Comparison of ENCODE assay signal across 10 cellular contexts in genomic region chr20:45368221-45368980, GRCh38. TPM values are rescaled to one million over a fixed set of nuclear protein-coding genes. Genes with fewer than 3 reads are reported as not detected.
DNase-seq lines count a peak whose midpoint lies in the region; ATAC-seq and FAIRE-seq lines count a peak whose summit lies in the region.
"Had no signal": no experiment of that assay in that cellular context is flagged by ENCODE, and none has a peak within 500 bp of the region (broad histone marks: within the 10 kb centered on the region; RNA-seq: fewer than 3 reads in every experiment).

No MANE protein-coding gene starts in this region.

- no peak overlapping the region for H3K4me3 ChIP-seq in mesendoderm (ENCODE audit: low read length)
- H3K4me3 ChIP-seq: SK-N-MC had no signal

- H2BK15ac ChIP-seq in mesendoderm (replicated peaks; ENCODE audit: low read depth) = no peak overlapping the region

- FAIRE-seq in frontal cortex (lab: Jason Lieb, UNC) = no peak

- peaks cover 17% of the 10 kb centered on the region for H3K79me1 ChIP-seq in mesendoderm (ENCODE audit: low read length)

- no peak overlapping the region for H3K18ac ChIP-seq in mesendoderm (ENCODE audit: low read length)

- H3K27me3 ChIP-seq in mesendoderm (ENCODE audit: insufficient read depth, low read length, poor library complexity) = no peaks in the 10 kb centered on the region

- H2BK5ac ChIP-seq in mesendoderm (ENCODE audit: low read length) = no peak overlapping the region

- H3K4me3 Mint-ChIP-seq in activated T-cell treated with anti-CD3 and anti-CD28 coated beads, Interleukin-2, amount 50 U/mL, for 4 hours = peak overlapping the region; percentile 40

- H4K8ac ChIP-seq in mesendoderm (ENCODE audit: low read depth, low read length) = no peak overlapping the region

- peaks cover 64% of the 10 kb centered on the region for H3K4me1 Mint-ChIP-seq in activated T-cell treated with anti-CD3 and anti-CD28 coated beads, Interleukin-2, amount 50 U/mL, for 4 hours (ENCODE audit: low read depth)

- no CpG with 5 or more reads among the region's 6 CpGs for WGBS in mesendoderm (ENCODE audit: extremely low coverage, insufficient coverage, low lambda C conversion rate)

- H3K36me3 Mint-ChIP-seq in activated T-cell treated with anti-CD3 and anti-CD28 coated beads, Interleukin-2, amount 50 U/mL, for 4 hours (ENCODE audit: insufficient read depth) = peaks cover 28% of the 10 kb centered on the region

- H3K4ac ChIP-seq in mesendoderm (ENCODE audit: low read depth, low read length) = no peak overlapping the region

- H3K79me2 ChIP-seq in mesendoderm (ENCODE audit: control insufficient read depth, insufficient read depth, low read length) = peaks cover 8% of the 10 kb centered on the region

- peaks cover 10% of the 10 kb centered on the region for H3K4me1 ChIP-seq in mesendoderm (ENCODE audit: control insufficient read depth, low read depth, low read length)

- no peak overlapping the region for H3K4me2 ChIP-seq in mesendoderm (ENCODE audit: low read length)

- no peaks in the 10 kb centered on the region for H3K9me3 Mint-ChIP-seq in activated T-cell treated with anti-CD3 and anti-CD28 coated beads, Interleukin-2, amount 50 U/mL, for 4 hours

- no peak overlapping the region for H3K23ac ChIP-seq in mesendoderm (ENCODE audit: low read length)

- no peak overlapping the region for H4K5ac ChIP-seq in mesendoderm (ENCODE audit: low read length)

- no peak overlapping the region for H3K56ac ChIP-seq in mesendoderm (ENCODE audit: low read length)

- no peak for DNase-seq in activated T-cell treated with anti-CD3 and anti-CD28 coated beads, Interleukin-2, amount 50 U/mL, for 4 hours
- no peak for DNase-seq in activated T-cell treated with anti-CD3 and anti-CD28 coated beads for 4 hours
- peak in 3 of 5 experiments; percentile 12 to 86 (median 56) for DNase-seq in T-helper 2 cell
- DNase-seq in renal cortical epithelial cell (ENCODE audit: low read depth) = peak; percentile 71
- DNase-seq in mesendoderm = no peak
- DNase-seq in NCI-H82 (lab: John Stamatoyannopoulos, UW) = no peak
- no peak for DNase-seq in frontal cortex (ENCODE audit: low spot score in 2 of 2)

- no peak overlapping the region for H3K9ac ChIP-seq in mesendoderm (ENCODE audit: low read length)

- no peaks in the 10 kb centered on the region for H3K27me3 Mint-ChIP-seq in activated T-cell treated with anti-CD3 and anti-CD28 coated beads, Interleukin-2, amount 50 U/mL, for 4 hours (ENCODE audit: low read depth)

- no peak overlapping the region for H2BK120ac ChIP-seq in mesendoderm (ENCODE audit: low read depth, low read length)

- H2AK5ac ChIP-seq in mesendoderm (ENCODE audit: low read length) = no peak overlapping the region

- H3K27ac ChIP-seq in mesendoderm (ENCODE audit: low read depth, low read length) = no peak overlapping the region
- H3K27ac ChIP-seq: SK-N-MC had no signal

- H3K36me3 ChIP-seq in mesendoderm (ENCODE audit: control insufficient read depth, insufficient read depth, low read length) = peaks cover 2% of the 10 kb centered on the region

- peak; percentile 33 to 38 for ATAC-seq in activated T-cell treated with anti-CD3 and anti-CD28 coated beads, Interleukin-2, amount 50 U/mL, for 4 hours
- peak; percentile 81 for ATAC-seq in HG03103 (IDR thresholded peaks at IDR 0.05; ENCODE audit: low read depth, unreplicated experiment)

RNA-seq across cellular contexts. Expression of gene SYS1, which starts 5.4 kb away (rescaled TPM):
- total RNA-seq in activated T-cell treated with anti-CD3 and anti-CD28 coated beads, Interleukin-2, amount 50 U/mL, for 4 hours = 10 to 100 TPM; 36.4 to 37.4 (median 36.6) TPM
- total RNA-seq in renal cortical epithelial cell (23.6 and 41.0 TPM in 2 replicates), frontal cortex (25.7 TPM)
- polyA plus RNA-seq in mesendoderm (2013, experiment 1 of 2) = 13.8 TPM
- polyA plus RNA-seq in mesendoderm (2013, experiment 2 of 2) = 13.5 TPM

RNA-seq across cellular contexts. Expression of gene TP53TG5, which starts 9.7 kb away (rescaled TPM):
- not detected for total RNA-seq in activated T-cell treated with anti-CD3 and anti-CD28 coated beads, Interleukin-2, amount 50 U/mL, for 4 hours
- total RNA-seq in renal cortical epithelial cell (not detected in 2 replicates), frontal cortex (not detected)
- polyA plus RNA-seq in mesendoderm (2013, experiment 1 of 2) = 0.07 TPM
- not detected for polyA plus RNA-seq in mesendoderm (2013, experiment 2 of 2)
- total RNA-seq: fibroblast of lung had no signal

RNA-seq across cellular contexts. Expression of gene SDC4, which starts 20.2 kb away (rescaled TPM):
- 100 to 1,000 TPM in 2 of 3 donors, 10 to 100 TPM in 1; 94.0 to 138 (median 102) TPM for total RNA-seq in activated T-cell treated with anti-CD3 and anti-CD28 coated beads, Interleukin-2, amount 50 U/mL, for 4 hours
- total RNA-seq in renal cortical epithelial cell (500 and 534 TPM in 2 replicates), frontal cortex (0.82 TPM)
- polyA plus RNA-seq in mesendoderm (2013, experiment 1 of 2) = 33.0 TPM
- polyA plus RNA-seq in mesendoderm (2013, experiment 2 of 2) = 33.2 TPM

RNA-seq across cellular contexts. Expression of gene DBNDD2, which starts 39.7 kb away (rescaled TPM):
- 10 to 100 TPM in 2 of 3 donors, 1 to 10 TPM in 1; 9.7 to 13.3 (median 12.5) TPM for total RNA-seq in activated T-cell treated with anti-CD3 and anti-CD28 coated beads, Interleukin-2, amount 50 U/mL, for 4 hours
- total RNA-seq in renal cortical epithelial cell = 7.1 and 18.4 TPM in 2 replicates
- polyA plus RNA-seq in mesendoderm (2013, experiment 1 of 2) = 17.5 TPM
- 18.6 TPM for polyA plus RNA-seq in mesendoderm (2013, experiment 2 of 2)
- 2.9 TPM for total RNA-seq in frontal cortex

RNA-seq across cellular contexts. Expression of gene PIGT, which starts 47.5 kb away (rescaled TPM):
- 10 to 100 TPM; 88.0 to 94.8 (median 90.9) TPM for total RNA-seq in activated T-cell treated with anti-CD3 and anti-CD28 coated beads, Interleukin-2, amount 50 U/mL, for 4 hours
- total RNA-seq in renal cortical epithelial cell = 16.3 and 32.9 TPM in 2 replicates
- polyA plus RNA-seq in mesendoderm (2013, experiment 1 of 2) = 67.2 TPM
- 65.0 TPM for polyA plus RNA-seq in mesendoderm (2013, experiment 2 of 2)
- total RNA-seq in frontal cortex = 10.2 TPM

Comparison
In these comparisons a context has a peak if more than half of its experiments do, and no peak if none do; other contexts are left out.
1. DNase-seq: peak in T-helper 2 cell (3 of 5) and renal cortical epithelial cell (single experiment); none in activated T-cell treated with anti-CD3 and anti-CD28 coated beads, Interleukin-2, amount 50 U/mL, for 4 hours (single experiment), activated T-cell treated with anti-CD3 and anti-CD28 coated beads for 4 hours (single experiment), mesendoderm (single experiment), NCI-H82 (single experiment) and frontal cortex (0 of 2).
2. RNA of gene SDC4, which starts 20.2 kb away (total RNA-seq): 500 to 534 TPM in renal cortical epithelial cell and 94.0 to 138 TPM in activated T-cell treated with anti-CD3 and anti-CD28 coated beads, Interleukin-2, amount 50 U/mL, for 4 hours; 0.82 TPM in frontal cortex (single experiment); every median in the first group is over 10 times any median in the second.